11 cellular contexts compared by ENCODE assay signal in genomic region chr11:12207384-12208150, GRCh38.
DNase-seq lines count a peak whose midpoint lies in the region; ATAC-seq and TF ChIP-seq lines count a peak whose summit lies in the region.
"Had no signal": no experiment of that assay in that cellular context is flagged by ENCODE, and none has a peak within 500 bp of the region (broad histone marks: within the 10 kb centered on the region; RNA-seq: fewer than 3 reads in every experiment).

No MANE protein-coding gene starts in this region.

- peak; percentile 89 to 95 for ATAC-seq in activated naive CD4-positive, alpha-beta T cell treated with anti-CD3 and anti-CD28 coated beads, Interleukin-2, amount 50 U/mL, for 72 hours
- ATAC-seq in left colon (peak; percentile 97), GM19395 (IDR thresholded peaks at IDR 0.05; ENCODE audit: unreplicated experiment) (no peak)

- CTCF ChIA-PET in activated naive CD4-positive, alpha-beta T cell treated with anti-CD3 and anti-CD28 coated beads, Interleukin-2, amount 10 ng/mL, durations not matched to agents 7 days and 5 days (lab: Charles Lee), result interaction anchor here (0.9 to 3.4 kb wide), 4 partner anchors 17 to 74 kb away, joined by 3 to 14 read pairs (median 4); no protein-coding TSS in a partner anchor

- H3K9me3 ChIP-seq in transverse colon, result no peaks in the 10 kb centered on the region
- no peaks in the 10 kb centered on the region for H3K9me3 ChIP-seq in spleen
- H3K9me3 ChIP-seq: BE2C had no signal

- H3K36me3 ChIP-seq in transverse colon (peaks cover 0 to 12% (median 5%) of the 10 kb centered on the region in 4 donors), spleen (peaks cover 0 to 67% (median 1%) of the 10 kb centered on the region in 6 donors)
- H3K36me3 ChIP-seq: BE2C had no signal

- H3K27me3 Mint-ChIP-seq in activated naive CD4-positive, alpha-beta T cell treated with anti-CD3 and anti-CD28 coated beads, Interleukin-2, amount 10 ng/mL, durations not matched to agents 7 days and 5 days, result no peaks in the 10 kb centered on the region
- H3K27me3 Mint-ChIP-seq: activated naive CD8-positive, alpha-beta T cell treated with anti-CD3 and anti-CD28 coated beads, Interleukin-2, amount 10 ng/mL, durations not matched to agents 7 days and 5 days had no signal

- WGBS in transverse colon (ENCODE audit: low coverage in 1 of 2), 2 donors, result 47 to 52% methylated on average over 7 to 9 of the region's 9 CpGs
- WGBS in spleen, 5 donors, result 71 to 92% (median 87%) methylated on average over 9 of the region's 9 CpGs

- intact Hi-C loops in left colon (cut with DNase I, micrococcal nuclease), result no loop called here
- intact Hi-C loops in transverse colon (cut with DNase I; ENCODE audit: low total_unique reads), result no loop called here
- intact Hi-C loops in spleen (cut with DNase I; ENCODE audit: low total_unique reads), result no loop called here

- H3K27ac ChIP-seq in transverse colon (peak overlapping the region; percentile 20 to 55 (median 42)), spleen (no peak overlapping the region)

- no peak for TF ChIP-seq EP300 in transverse colon (IDR thresholded peaks at IDR 0.05; ENCODE audit: low read depth)

- H3K4me1 ChIP-seq in transverse colon, result peaks cover 0 to 13% (median 3%) of the 10 kb centered on the region in 4 donors
- H3K4me1 ChIP-seq in spleen, result no peaks in the 10 kb centered on the region
- H3K4me1 ChIP-seq: BE2C had no signal

- TF ChIP-seq POLR2A in transverse colon (IDR thresholded peaks at IDR 0.05) (no peak), spleen (IDR thresholded peaks at IDR 0.05) (no peak)

- DNase-seq in activated naive CD4-positive, alpha-beta T cell treated with Interleukin-2 at 50 U/mL for 16 hours, result peak; percentile 65
- DNase-seq in activated naive CD4-positive, alpha-beta T cell treated with anti-CD3 and anti-CD28 coated beads, Interleukin-2, amount 10 ng/mL, durations not matched to agents 7 days and 5 days, result no peak
- peak; percentile 44 to 70 for DNase-seq in activated naive CD4-positive, alpha-beta T cell treated with anti-CD3 and anti-CD28 coated beads, Interleukin-2, amount 50 U/mL, for 72 hours (ENCODE audit: low spot score in 2 of 2)
- no peak for DNase-seq in left colon
- peak; percentile 60 for DNase-seq in transverse colon
- no peak for DNase-seq in NCI-H187 treated with DMSO at 0.1 percent for 48 hours (lab: John Stamatoyannopoulos, UW)
- no peak for DNase-seq in spleen
- DNase-seq: activated naive CD8-positive, alpha-beta T cell treated with anti-CD3 and anti-CD28 coated beads, Interleukin-2, amount 10 ng/mL, durations not matched to agents 7 days and 5 days; BE2C had no signal

- TF ChIP-seq CTCF in transverse colon (IDR thresholded peaks at IDR 0.05) (no peak), spleen (IDR thresholded peaks at IDR 0.05 in 8 of 11, conservative IDR thresholded peaks at IDR 0.05 in 3 of 11) (no peak)

- no peaks in the 10 kb centered on the region for H3K9me3 Mint-ChIP-seq in activated naive CD4-positive, alpha-beta T cell treated with anti-CD3 and anti-CD28 coated beads, Interleukin-2, amount 10 ng/mL, durations not matched to agents 7 days and 5 days
- H3K9me3 Mint-ChIP-seq in activated naive CD4-positive, alpha-beta T cell treated with anti-CD3 and anti-CD28 coated beads, Interleukin-2, amount 50 U/mL, for 72 hours, result peaks cover 0 to 14% of the 10 kb centered on the region in 2 donors
- H3K9me3 Mint-ChIP-seq: activated naive CD8-positive, alpha-beta T cell treated with anti-CD3 and anti-CD28 coated beads, Interleukin-2, amount 10 ng/mL, durations not matched to agents 7 days and 5 days; neural crest cell had no signal

- in situ Hi-C loops in transverse colon (cut with MboI; ENCODE audit: low pct_ligation_motif_present in 1 of 4, low pct_unique_long_range_greater_than_20kb in 1 of 4, low sequenced_read_pairs in 3 of 4), result no loop called here

- no peak overlapping the region for H3K4me3 Mint-ChIP-seq in activated naive CD4-positive, alpha-beta T cell treated with anti-CD3 and anti-CD28 coated beads, Interleukin-2, amount 10 ng/mL, durations not matched to agents 7 days and 5 days
- H3K4me3 Mint-ChIP-seq: activated naive CD8-positive, alpha-beta T cell treated with anti-CD3 and anti-CD28 coated beads, Interleukin-2, amount 10 ng/mL, durations not matched to agents 7 days and 5 days; neural crest cell had no signal

- H3K36me3 Mint-ChIP-seq in activated naive CD4-positive, alpha-beta T cell treated with anti-CD3 and anti-CD28 coated beads, Interleukin-2, amount 10 ng/mL, durations not matched to agents 7 days and 5 days, result peaks cover 32% of the 10 kb centered on the region
- H3K36me3 Mint-ChIP-seq in activated naive CD4-positive, alpha-beta T cell treated with anti-CD3 and anti-CD28 coated beads, Interleukin-2, amount 50 U/mL, for 72 hours, result peaks cover 72 to 91% of the 10 kb centered on the region in 2 donors

- H3K4me3 ChIP-seq in transverse colon (no peak overlapping the region), spleen (no peak overlapping the region)

- H3K27ac Mint-ChIP-seq in activated naive CD4-positive, alpha-beta T cell treated with anti-CD3 and anti-CD28 coated beads, Interleukin-2, amount 10 ng/mL, durations not matched to agents 7 days and 5 days, result no peak overlapping the region
- H3K27ac Mint-ChIP-seq in activated naive CD4-positive, alpha-beta T cell treated with anti-CD3 and anti-CD28 coated beads, Interleukin-2, amount 50 U/mL, for 72 hours, result peak overlapping the region; percentile 79 to 89
- H3K27ac Mint-ChIP-seq: activated naive CD8-positive, alpha-beta T cell treated with anti-CD3 and anti-CD28 coated beads, Interleukin-2, amount 10 ng/mL, durations not matched to agents 7 days and 5 days had no signal

- H3K27me3 ChIP-seq in transverse colon, result no peaks in the 10 kb centered on the region
- no peaks in the 10 kb centered on the region for H3K27me3 ChIP-seq in spleen (replicated peaks in 1 of 7)
- H3K27me3 ChIP-seq: BE2C had no signal

- H3K4me1 Mint-ChIP-seq in activated naive CD4-positive, alpha-beta T cell treated with anti-CD3 and anti-CD28 coated beads, Interleukin-2, amount 10 ng/mL, durations not matched to agents 7 days and 5 days, result peaks cover 3% of the 10 kb centered on the region
- H3K4me1 Mint-ChIP-seq: neural crest cell had no signal

Comparison
In these comparisons a context has a peak if more than half of its experiments do, and no peak if none do; other contexts are left out.
1. DNase-seq: peak in activated naive CD4-positive, alpha-beta T cell treated with Interleukin-2 at 50 U/mL for 16 hours (single experiment), activated naive CD4-positive, alpha-beta T cell treated with anti-CD3 and anti-CD28 coated beads, Interleukin-2, amount 50 U/mL, for 72 hours (2 of 2) and transverse colon (single experiment); none in activated naive CD4-positive, alpha-beta T cell treated with anti-CD3 and anti-CD28 coated beads, Interleukin-2, amount 10 ng/mL, durations not matched to agents 7 days and 5 days (single experiment), left colon (0 of 2), NCI-H187 treated with DMSO at 0.1 percent for 48 hours (single experiment) and spleen (single experiment).
2. H3K27ac ChIP-seq: peak in transverse colon (4 of 4); none in spleen (0 of 8).